ENCODE assay signal across 12 cellular contexts in genomic region chr22:43829904-43830851, GRCh38. TPM values are rescaled to one million over a fixed set of nuclear protein-coding genes. Genes with fewer than 3 reads are reported as not detected.
DNase-seq lines count a peak whose midpoint lies in the region; ATAC-seq, FAIRE-seq and TF ChIP-seq lines count a peak whose summit lies in the region.
"Had no signal": no experiment of that assay in that cellular context is flagged by ENCODE, and none has a peak within 500 bp of the region (broad histone marks: within the 10 kb centered on the region; RNA-seq: fewer than 3 reads in every experiment).

No MANE protein-coding gene starts in this region.

- FAIRE-seq in kidney (lab: Jason Lieb, UNC), result no peak

- DNase-seq in NCI-H1092 treated with DMSO at 0.1 percent for 48 hours (lab: John Stamatoyannopoulos, UW) (peak; percentile 58), cerebellum (ENCODE audit: low spot score) (peak; percentile 63), kidney (peak; percentile 55), testis (peak; percentile 39), NCI-H128 (lab: John Stamatoyannopoulos, UW; ENCODE audit: unreplicated experiment) (no peak), SKM-1 (lab: John Stamatoyannopoulos, UW; ENCODE audit: unreplicated experiment) (no peak)
- DNase-seq: activated CD4-positive, alpha-beta T cell treated with anti-CD3 and anti-CD28 coated beads for 1 hour; EL; NCI-H1105 treated with DMSO at 0.1 percent for 48 hours had no signal

- ATAC-seq in HG03520 (IDR thresholded peaks at IDR 0.05; ENCODE audit: unreplicated experiment), result no peak
- no peak for ATAC-seq in GM18867 (IDR thresholded peaks at IDR 0.05; ENCODE audit: unreplicated experiment)
- ATAC-seq: activated naive CD4-positive, alpha-beta T cell treated with anti-CD3 and anti-CD28 coated beads, Interleukin-2, amount 50 U/mL, for 72 hours had no signal

- intact Hi-C loops in kidney (cut with DNase I) (no loop called here), testis (cut with DNase I; ENCODE audit: low total_unique reads) (no loop called here)

- no peak for TF ChIP-seq CTCF in kidney (IDR thresholded peaks at IDR 0.05; ENCODE audit: borderline replicate concordance, extremely low read depth, insufficient read depth)
- no peak for TF ChIP-seq CTCF in testis (IDR thresholded peaks at IDR 0.05)

- TF ChIP-seq POLR2A in testis (IDR thresholded peaks at IDR 0.05), result no peak

- 55 to 57% methylated on average over 17 to 33 of the region's 33 CpGs for WGBS in testis, 2 donors

- no peaks in the 10 kb centered on the region for H3K9me3 ChIP-seq in kidney (ENCODE audit: control insufficient read depth in 1 of 2, low read length in 2 of 2)
- no peaks in the 10 kb centered on the region for H3K9me3 ChIP-seq in testis

- H3K27me3 ChIP-seq in testis, result no peaks in the 10 kb centered on the region

- H3K4me3 ChIP-seq in kidney (ENCODE audit: low read length in 2 of 2) (no peak overlapping the region), testis (no peak overlapping the region)

- H3K4me1 ChIP-seq in kidney (ENCODE audit: control insufficient read depth in 1 of 2, insufficient read depth in 1 of 2, low read depth in 1 of 2, low read length in 2 of 2) (peaks cover 4 to 5% of the 10 kb centered on the region in 2 donors), testis (peaks cover 5% of the 10 kb centered on the region)

- no peak overlapping the region for H3K9ac ChIP-seq in kidney (ENCODE audit: low read length in 2 of 2)

- H3K27ac ChIP-seq in kidney (ENCODE audit: low read depth in 2 of 2, low read length in 2 of 2) (no peak overlapping the region), testis (peak overlapping the region in 1 of 2 donors; percentile 31)

- H3K36me3 ChIP-seq in kidney (ENCODE audit: control insufficient read depth in 1 of 2, insufficient read depth in 2 of 2, low read length in 2 of 2) (no peaks in the 10 kb centered on the region), testis (ENCODE audit: low read depth, missing control alignments) (no peaks in the 10 kb centered on the region)

RNA-seq across cellular contexts. Expression of gene EFCAB6, which starts 18.1 kb away (rescaled TPM):
- total RNA-seq in cerebellum (6.2 TPM), kidney (11.8 TPM), testis (10 to 100 TPM; 41.3 to 81.5 TPM)
- polyA plus RNA-seq in kidney (ENCODE audit: insufficient read depth, low read depth, low replicate concordance) (1.5 TPM), testis (ENCODE audit: insufficient read depth, low read depth, low replicate concordance) (108 TPM)

RNA-seq across cellular contexts. Expression of gene SULT4A1, which starts 32.1 kb away (rescaled TPM):
- total RNA-seq in cerebellum (29.7 TPM), kidney (0.57 TPM), testis (10 to 100 TPM; 10.3 to 11.9 TPM)
- polyA plus RNA-seq in kidney (ENCODE audit: insufficient read depth, low read depth, low replicate concordance) (0.52 TPM), testis (ENCODE audit: insufficient read depth, low read depth, low replicate concordance) (11.2 TPM)

Comparison
In these comparisons a context has a peak if more than half of its experiments do, and no peak if none do; other contexts are left out.
1. DNase-seq: peak in NCI-H1092 treated with DMSO at 0.1 percent for 48 hours (single experiment), cerebellum (single experiment), kidney (single experiment) and testis (single experiment); none in NCI-H128 (single experiment) and SKM-1 (single experiment).